Comparison of ENCODE assay signal across 9 cellular contexts in the genomic region with DNA sequence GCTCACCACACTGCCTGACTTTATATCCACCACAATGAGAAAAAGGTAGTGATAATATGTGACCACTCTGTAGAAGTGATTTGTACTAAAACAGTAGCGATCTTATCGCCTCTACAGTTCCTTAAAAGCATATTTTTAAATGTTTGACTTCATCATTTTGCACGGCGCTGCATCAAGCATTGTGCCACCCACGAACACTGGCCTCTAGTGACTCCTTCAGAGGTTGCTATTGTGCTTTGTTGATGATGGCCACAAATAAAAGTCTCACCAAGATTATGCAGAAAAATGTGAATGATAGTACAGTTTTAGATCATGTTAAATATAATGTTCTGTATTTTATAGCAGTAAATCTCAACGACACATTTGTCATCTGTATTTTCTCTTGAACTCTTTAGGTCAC.
"Had no signal": no experiment of that assay in that cellular context is flagged by ENCODE, and none has a peak within 500 bp of the region (broad histone marks: within the 10 kb centered on the region; RNA-seq: fewer than 3 reads in every experiment).

No MANE protein-coding gene starts in this region.

- H3K36me3 Mint-ChIP-seq: IgD-negative memory B cell had no signal

- H3K9me3 ChIP-seq: HAP-1 had no signal

- H3K27ac Mint-ChIP-seq: HFFc6, IgD-negative memory B cell had no signal

- H3K27me3 Mint-ChIP-seq: IgD-negative memory B cell had no signal

- DNase-seq: GOT3, H7, HFFc6, KBM-7 had no signal

- H3K36me3 ChIP-seq: HAP-1 had no signal

- H3K4me3 Mint-ChIP-seq: HFFc6, IgD-negative memory B cell had no signal

- H3K4me3 ChIP-seq: HAP-1 had no signal

- H3K27ac ChIP-seq: HL-60 had no signal

- H3K4me1 Mint-ChIP-seq: IgD-negative memory B cell had no signal

- ATAC-seq: HCT116, HepG2 had no signal

- H3K4me1 ChIP-seq: HAP-1 had no signal
